Comparison of ENCODE assay signal across 32 cellular contexts in the genomic region with DNA sequence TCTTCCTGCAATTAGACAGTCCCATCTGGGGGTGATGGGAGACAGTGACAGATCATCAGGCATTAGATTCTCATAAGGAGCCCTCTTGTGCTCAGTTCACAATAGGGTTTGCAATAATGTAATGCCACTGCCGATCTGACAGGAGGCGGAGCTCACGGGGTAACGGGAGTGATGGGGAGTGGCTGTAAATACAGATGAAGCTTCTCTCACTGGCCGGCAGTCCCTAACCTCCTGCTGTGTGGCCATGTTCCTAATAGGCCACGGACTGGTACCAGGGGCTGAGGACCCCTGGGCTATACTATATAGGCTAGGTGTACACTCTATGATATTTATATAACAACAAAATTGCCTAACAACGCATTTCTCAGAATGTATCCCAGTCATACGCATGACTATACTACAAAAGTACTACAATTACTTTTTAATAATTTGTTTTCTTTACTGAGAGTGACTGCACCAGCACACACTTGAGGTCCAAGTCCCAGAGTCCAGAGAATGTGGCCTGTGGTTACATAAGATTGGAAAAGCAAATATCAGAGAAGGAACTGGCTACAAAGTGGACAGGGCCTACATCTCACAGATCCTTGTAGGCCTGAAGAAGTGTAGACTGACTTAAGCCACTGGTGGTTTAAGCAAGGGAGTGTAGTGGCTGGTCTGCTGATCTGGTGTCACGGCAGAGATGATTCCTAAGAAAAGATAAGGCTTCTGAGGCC.
"Had no signal": no experiment of that assay in that cellular context is flagged by ENCODE, and none has a peak within 500 bp of the region (broad histone marks: within the 10 kb centered on the region; RNA-seq: fewer than 3 reads in every experiment).

No MANE protein-coding gene starts in this region.

- H3K4me3 ChIP-seq: K562, Peyer's patch had no signal

- H3K9me3 ChIP-seq: Peyer's patch had no signal

- FAIRE-seq: K562 had no signal

- ATAC-seq: activated CD8-positive, alpha-beta memory T cell treated with anti-CD3 and anti-CD28 coated beads, Interleukin-2, amount 10 ng/mL, durations not matched to agents 7 days and 5 days; K562; PC-3; Right ventricle myocardium inferior had no signal

- H3K27ac ChIP-seq: Peyer's patch, RWPE1, WERI-Rb-1 had no signal

- H3K27me3 ChIP-seq: Peyer's patch had no signal

- DNase-seq: activated CD4-positive, alpha-beta memory T cell treated with anti-CD3 and anti-CD28 coated beads, Interleukin-2, amount 10 ng/mL, durations not matched to agents 7 days and 5 days; activated CD4-positive, alpha-beta T cell treated with anti-CD3 and anti-CD28 coated beads for 1 hour; activated CD4-positive, alpha-beta T cell treated with anti-CD3 and anti-CD28 coated beads for 48 hours; activated CD4-positive, CD25-positive, alpha-beta regulatory T cell; activated CD8-positive, alpha-beta memory T cell treated with anti-CD3 and anti-CD28 coated beads for 24 hours; activated CD8-positive, alpha-beta memory T cell treated with anti-CD3 and anti-CD28 coated beads, Interleukin-2, amount 10 ng/mL, durations not matched to agents 7 days and 5 days; activated CD8-positive, alpha-beta memory T cell treated with anti-CD3 and anti-CD28 coated beads, Interleukin-2, amount 50 U/mL, for 48 hours; activated effector memory CD4-positive, alpha-beta T cell treated with Interleukin-2 at 50 U/mL for 16 hours; activated naive CD4-positive, alpha-beta T cell treated with anti-CD3 and anti-CD28 coated beads, Interleukin-2, amount 50 U/mL, for 16 hours; activated naive CD8-positive, alpha-beta T cell treated with anti-CD3 and anti-CD28 coated beads for 36 hours; activated T-cell treated with anti-CD3 and anti-CD28 coated beads, Interleukin-2, amount 50 U/mL, for 48 hours; amniotic stem cell; aorta; NCI-H1092 treated with DMSO at 0.1 percent for 48 hours; NCI-H1417; NCI-H146; NCI-H187; NCI-H2029 treated with DMSO at 0.1 percent for 48 hours; NCI-H2107; NCI-H2171; NCI-H510A; NCI-H526; NCI-H748 treated with DMSO at 0.1 percent for 48 hours; NK-92 treated with Interleukin-12 subunit alpha and Interleukin-12 subunit beta, amount 100 ng/mL, for 24 hours; PC-3; Peyer's patch; SIG-M5; T1000; WERI-Rb-1 had no signal

- H3K36me3 ChIP-seq: Peyer's patch, WERI-Rb-1 had no signal

- H3K4me1 ChIP-seq: Peyer's patch had no signal
